Comparison of ENCODE assay signal across 20 cellular contexts in genomic region chr1:69016468-69016867, GRCh38.
"Had no signal": no experiment of that assay in that cellular context is flagged by ENCODE, and none has a peak within 500 bp of the region (broad histone marks: within the 10 kb centered on the region; RNA-seq: fewer than 3 reads in every experiment).

No MANE protein-coding gene starts in this region.

- H3K9me3 Mint-ChIP-seq: activated naive CD8-positive, alpha-beta T cell treated with anti-CD3 and anti-CD28 coated beads for 36 hours; endodermal cell had no signal

- H3K36me3 ChIP-seq: transverse colon had no signal

- H3K4me1 ChIP-seq: transverse colon had no signal

- H3K27me3 ChIP-seq: transverse colon had no signal

- H3K4me3 ChIP-seq: mucosa of descending colon, transverse colon had no signal

- H3K4me1 Mint-ChIP-seq: activated CD4-positive, alpha-beta memory T cell treated with anti-CD3 and anti-CD28 coated beads, Interleukin-2, amount 10 ng/mL, durations not matched to agents 7 days and 5 days; activated CD4-positive, alpha-beta T cell treated with anti-CD3 and anti-CD28 coated beads for 36 hours; activated naive CD8-positive, alpha-beta T cell treated with anti-CD3 and anti-CD28 coated beads for 36 hours; naive thymus-derived CD8-positive, alpha-beta T cell; stimulated activated effector memory CD8-positive, alpha-beta T cell treated with anti-CD3 and anti-CD28 coated beads, Interleukin-12 subunit alpha, Interleukin-12 subunit beta, amount 100 ng/mL, for 72 hours had no signal

- ATAC-seq: activated CD4-positive, alpha-beta T cell treated with anti-CD3 and anti-CD28 coated beads for 36 hours; activated T-cell treated with anti-CD3 and anti-CD28 coated beads, Interleukin-2, amount 50 U/mL, for 72 hours; esophagus mucosa; left lobe of liver; mucosa of descending colon; naive thymus-derived CD8-positive, alpha-beta T cell; right cardiac atrium; stimulated activated effector memory CD8-positive, alpha-beta T cell treated with anti-CD3 and anti-CD28 coated beads, Interleukin-12 subunit alpha, Interleukin-12 subunit beta, amount 100 ng/mL, for 72 hours had no signal

- H3K36me3 Mint-ChIP-seq: activated naive CD8-positive, alpha-beta T cell treated with anti-CD3 and anti-CD28 coated beads for 36 hours; naive thymus-derived CD8-positive, alpha-beta T cell; stimulated activated effector memory CD8-positive, alpha-beta T cell treated with anti-CD3 and anti-CD28 coated beads, Interleukin-12 subunit alpha, Interleukin-12 subunit beta, amount 100 ng/mL, for 72 hours had no signal

- H3K4me3 Mint-ChIP-seq: activated CD4-positive, alpha-beta memory T cell treated with anti-CD3 and anti-CD28 coated beads, Interleukin-2, amount 10 ng/mL, durations not matched to agents 7 days and 5 days; activated CD4-positive, alpha-beta T cell treated with anti-CD3 and anti-CD28 coated beads for 36 hours; activated naive CD8-positive, alpha-beta T cell treated with anti-CD3 and anti-CD28 coated beads for 36 hours; activated T-cell treated with anti-CD3 and anti-CD28 coated beads, Interleukin-2, amount 50 U/mL, for 72 hours; endodermal cell; naive thymus-derived CD8-positive, alpha-beta T cell; stimulated activated effector memory CD8-positive, alpha-beta T cell treated with anti-CD3 and anti-CD28 coated beads, Interleukin-12 subunit alpha, Interleukin-12 subunit beta, amount 100 ng/mL, for 72 hours had no signal

- DNase-seq: activated CD4-positive, alpha-beta memory T cell treated with anti-CD3 and anti-CD28 coated beads, Interleukin-2, amount 10 ng/mL, durations not matched to agents 7 days and 5 days; activated CD4-positive, alpha-beta T cell treated with anti-CD3 and anti-CD28 coated beads for 36 hours; activated CD8-positive, alpha-beta memory T cell treated with anti-CD3 and anti-CD28 coated beads, Interleukin-2, amount 50 U/mL, for 4 hours; activated gamma-delta T cell treated with Interleukin-2 at 50 U/mL for 16 hours; activated naive CD8-positive, alpha-beta T cell treated with anti-CD3 and anti-CD28 coated beads for 36 hours; activated T-cell treated with anti-CD3 and anti-CD28 coated beads, Interleukin-2, amount 50 U/mL, for 72 hours; cerebellar nuclear complex; endodermal cell; glutamatergic neuron; mucosa of descending colon; naive thymus-derived CD8-positive, alpha-beta T cell; nucleus accumbens; right cardiac atrium; small intestine; substantia nigra; T-helper 9 cell; transverse colon had no signal

- H3K27me3 Mint-ChIP-seq: activated CD4-positive, alpha-beta memory T cell treated with anti-CD3 and anti-CD28 coated beads, Interleukin-2, amount 10 ng/mL, durations not matched to agents 7 days and 5 days; activated CD4-positive, alpha-beta T cell treated with anti-CD3 and anti-CD28 coated beads for 36 hours; activated naive CD8-positive, alpha-beta T cell treated with anti-CD3 and anti-CD28 coated beads for 36 hours had no signal

- H3K27ac Mint-ChIP-seq: activated CD4-positive, alpha-beta memory T cell treated with anti-CD3 and anti-CD28 coated beads, Interleukin-2, amount 10 ng/mL, durations not matched to agents 7 days and 5 days; activated CD4-positive, alpha-beta T cell treated with anti-CD3 and anti-CD28 coated beads for 36 hours; activated naive CD8-positive, alpha-beta T cell treated with anti-CD3 and anti-CD28 coated beads for 36 hours; activated T-cell treated with anti-CD3 and anti-CD28 coated beads, Interleukin-2, amount 50 U/mL, for 72 hours; endodermal cell; naive thymus-derived CD8-positive, alpha-beta T cell; stimulated activated effector memory CD8-positive, alpha-beta T cell treated with anti-CD3 and anti-CD28 coated beads, Interleukin-12 subunit alpha, Interleukin-12 subunit beta, amount 100 ng/mL, for 72 hours had no signal

- H3K27ac ChIP-seq: transverse colon had no signal
